Comparison of ENCODE assay signal across 8 cellular contexts in genomic region chr7:5630670-5631069, GRCh38. TPM values are rescaled to one million over a fixed set of nuclear protein-coding genes. Genes with fewer than 3 reads are reported as not detected.
DNase-seq lines count a peak whose midpoint lies in the region; ATAC-seq and TF ChIP-seq lines count a peak whose summit lies in the region.

No MANE protein-coding gene starts in this region.

- intact Hi-C loops in dorsolateral prefrontal cortex (cut with DNase I): no loop called here

- peak; percentile 25 to 70 (median 30) for DNase-seq in CD8-positive, alpha-beta memory T cell
- DNase-seq in activated CD4-positive, alpha-beta T cell treated with anti-CD3 and anti-CD28 coated beads, Interleukin-2, amount 50 U/mL, for 48 hours: peak; percentile 42 to 53
- no peak for DNase-seq in dorsolateral prefrontal cortex
- peak; percentile 49 to 62 for DNase-seq in stimulated activated CD4-positive, alpha-beta T cell treated with anti-CD3 and anti-CD28 coated beads, Interleukin-15, amount 100 ng/mL, for 48 hours (ENCODE audit: low read depth in 2 of 2)
- DNase-seq in GM20000 (ENCODE audit: low spot score): no peak
- no peak for DNase-seq in NOMO-1 treated with DMSO at 0.1 percent for 48 hours (lab: John Stamatoyannopoulos, UW; ENCODE audit: unreplicated experiment)
- DNase-seq in NCI-H526 treated with DMSO at 0.1 percent for 48 hours (lab: John Stamatoyannopoulos, UW): no peak

- no peak overlapping the region for H3K4me3 ChIP-seq in CD8-positive, alpha-beta memory T cell (ENCODE audit: low read length)
- no peak overlapping the region for H3K4me3 ChIP-seq in dorsolateral prefrontal cortex

- H3K4me3 Mint-ChIP-seq in CD8-positive, alpha-beta memory T cell: peak overlapping the region in 6 of 7 donors; percentile 26 to 85 (median 53)

- H3K4me1 Mint-ChIP-seq in CD8-positive, alpha-beta memory T cell: peaks cover 30 to 41% (median 33%) of the 10 kb centered on the region in 3 donors

- peaks cover 24% of the 10 kb centered on the region for H3K4me1 ChIP-seq in CD8-positive, alpha-beta memory T cell (ENCODE audit: insufficient read depth, low read length)

- TF ChIP-seq CTCF in dorsolateral prefrontal cortex (IDR thresholded peaks at IDR 0.05 in 54 of 56, conservative IDR thresholded peaks at IDR 0.05 in 2 of 56; ENCODE audit: low read depth in 1 of 56, partially characterized antibody in 56 of 56) (no peak), GM20000 (IDR thresholded peaks at IDR 0.05; ENCODE audit: extremely low read depth, missing control alignments) (no peak)

- no peaks in the 10 kb centered on the region for H3K9me3 ChIP-seq in CD8-positive, alpha-beta memory T cell (ENCODE audit: low read length)

- CTCF ChIA-PET in CD8-positive, alpha-beta memory T cell (lab: Charles Lee): interaction anchor here (1.0 to 1.8 kb wide), 2 partner anchors 35 to 136 kb away, joined by 6 to 7 read pairs; no protein-coding TSS in a partner anchor

- ATAC-seq in HG03342 (IDR thresholded peaks at IDR 0.05; ENCODE audit: unreplicated experiment): no peak

- H3K27ac Mint-ChIP-seq in CD8-positive, alpha-beta memory T cell: peak overlapping the region; percentile 7 to 90 (median 75)

- POLR2A ChIA-PET in CD8-positive, alpha-beta memory T cell (lab: Charles Lee): no interaction called here

- H3K36me3 Mint-ChIP-seq in CD8-positive, alpha-beta memory T cell: peaks cover 0 to 65% (median 14%) of the 10 kb centered on the region in 3 donors

- no peak overlapping the region for H3K27ac ChIP-seq in CD8-positive, alpha-beta memory T cell (ENCODE audit: low read depth, low read length)
- H3K27ac ChIP-seq in dorsolateral prefrontal cortex: peak overlapping the region in 37 of 59 donors; percentile 2 to 96 (median 46)

- H3K27me3 Mint-ChIP-seq in CD8-positive, alpha-beta memory T cell: no peaks in the 10 kb centered on the region

- no peaks in the 10 kb centered on the region for H3K9me3 Mint-ChIP-seq in CD8-positive, alpha-beta memory T cell

- no peaks in the 10 kb centered on the region for H3K27me3 ChIP-seq in CD8-positive, alpha-beta memory T cell (ENCODE audit: insufficient read depth, low read length, poor library complexity, severe bottlenecking)
- H3K27me3 ChIP-seq in dorsolateral prefrontal cortex: no peaks in the 10 kb centered on the region

- no peaks in the 10 kb centered on the region for H3K36me3 ChIP-seq in CD8-positive, alpha-beta memory T cell (ENCODE audit: insufficient read depth, low read length)

RNA-seq across cellular contexts. Expression of gene FSCN1, which starts 38.1 kb away (rescaled TPM):
- total RNA-seq in CD8-positive, alpha-beta memory T cell: 1 to 10 TPM; 4.8 to 5.7 TPM
- 0.37 TPM for polyA plus RNA-seq in CD8-positive, alpha-beta memory T cell
- 100 to 1,000 TPM in 118 of 120 experiments, 10 to 100 TPM in 2; 87.7 to 275 (median 145) TPM for total RNA-seq in dorsolateral prefrontal cortex

Comparison
In these comparisons a context has a peak if more than half of its experiments do, and no peak if none do; other contexts are left out.
1. DNase-seq: peak in CD8-positive, alpha-beta memory T cell (5 of 5), activated CD4-positive, alpha-beta T cell treated with anti-CD3 and anti-CD28 coated beads, Interleukin-2, amount 50 U/mL, for 48 hours (2 of 2) and stimulated activated CD4-positive, alpha-beta T cell treated with anti-CD3 and anti-CD28 coated beads, Interleukin-15, amount 100 ng/mL, for 48 hours (2 of 2); none in dorsolateral prefrontal cortex (0 of 10), GM20000 (single experiment), NOMO-1 treated with DMSO at 0.1 percent for 48 hours (single experiment) and NCI-H526 treated with DMSO at 0.1 percent for 48 hours (single experiment).
2. RNA of gene FSCN1, which starts 38.1 kb away (total RNA-seq): 87.7 to 275 TPM in dorsolateral prefrontal cortex; 4.8 to 5.7 TPM in CD8-positive, alpha-beta memory T cell; every median in the first group is over 10 times any median in the second.